2 cellular contexts compared by ENCODE assay signal in genomic region chr6:168823397-168824020, GRCh38.
TF ChIP-seq lines count a peak whose summit lies in the region.

No MANE protein-coding gene starts in this region.

TF ChIP-seq in GM23338, 12 proteins besides CTCF, POLR2A, EP300 and RAD21:
- no peak for TF ChIP-seq JUNB (IDR thresholded peaks at IDR 0.05; ENCODE audit: unreplicated experiment)
- TF ChIP-seq REST (IDR thresholded peaks at IDR 0.05; ENCODE audit: unreplicated experiment) = no peak
- no peak for TF ChIP-seq STAT1 (IDR thresholded peaks at IDR 0.05; ENCODE audit: unreplicated experiment)
- TF ChIP-seq ETS1 (IDR thresholded peaks at IDR 0.05) = no peak
- TF ChIP-seq POLR2AphosphoS5 (IDR thresholded peaks at IDR 0.05; ENCODE audit: low read depth) = no peak
- TF ChIP-seq ZNF331 (CRISPR knock-in tag; IDR thresholded peaks at IDR 0.05; ENCODE audit: low read depth) = no peak
- no peak for TF ChIP-seq NANOG (IDR thresholded peaks at IDR 0.05; ENCODE audit: borderline replicate concordance)
TF ChIP-seq in GM23338: peak in this region for 0.

TF ChIP-seq in H1, 55 proteins besides CTCF, POLR2A, EP300 and RAD21:
- TF ChIP-seq EZH2 (IDR thresholded peaks at IDR 0.05; ENCODE audit: low read depth, low read length, severe bottlenecking) (no peak), CHD7 (IDR thresholded peaks at IDR 0.05; ENCODE audit: insufficient replicate concordance, low read length) (peak; percentile 96), E2F6 (IDR thresholded peaks at IDR 0.05) (0 out of 2 replicates have a peak, but pooled peaks have one; percentile 15)
